ENCODE assay signal across 13 cellular contexts in the genomic region with DNA sequence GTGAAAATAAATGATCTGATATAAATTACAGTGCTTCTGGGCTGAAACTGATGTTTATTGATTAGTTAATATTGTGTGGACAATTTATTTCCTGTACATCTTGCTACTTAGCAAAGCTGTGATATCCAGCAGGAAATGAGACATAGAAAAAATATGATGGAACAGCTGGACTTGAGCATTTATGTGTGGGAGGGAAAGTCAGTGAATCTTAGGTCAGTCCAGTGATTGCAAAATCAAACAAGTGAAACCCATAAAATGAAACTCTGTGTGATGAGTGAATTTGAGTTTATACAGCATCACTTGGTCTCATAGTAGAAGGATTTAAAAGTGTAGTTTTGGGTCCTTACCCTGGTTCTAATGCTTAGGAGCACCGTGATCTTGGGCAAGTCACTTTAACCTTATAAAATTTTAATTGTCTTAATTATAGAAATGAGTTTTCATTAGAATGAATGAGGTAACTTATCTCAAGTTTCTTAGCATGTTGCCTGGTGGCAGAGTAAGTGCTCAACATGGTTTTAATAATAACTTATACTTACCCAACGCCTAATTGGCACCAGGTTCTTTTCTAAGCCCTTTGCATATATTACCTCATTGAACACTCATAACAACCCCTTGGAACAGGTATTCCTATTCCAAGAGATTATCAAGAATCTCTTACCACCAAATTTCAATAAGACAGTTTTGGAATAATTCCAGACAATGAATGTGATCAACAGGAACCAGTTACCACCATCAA.
DNase-seq lines count a peak whose midpoint lies in the region; ATAC-seq and TF ChIP-seq lines count a peak whose summit lies in the region.
"Had no signal": no experiment of that assay in that cellular context is flagged by ENCODE, and none has a peak within 500 bp of the region (broad histone marks: within the 10 kb centered on the region; RNA-seq: fewer than 3 reads in every experiment).

No MANE protein-coding gene starts in this region.

- H3K4me1 Mint-ChIP-seq in natural killer cell: no peaks in the 10 kb centered on the region
- H3K4me1 Mint-ChIP-seq: CD4-positive, alpha-beta memory T cell had no signal

- no peak overlapping the region for H3K4me3 Mint-ChIP-seq in natural killer cell
- H3K4me3 Mint-ChIP-seq: CD4-positive, alpha-beta memory T cell had no signal

- no peaks in the 10 kb centered on the region for H3K9me3 Mint-ChIP-seq in activated naive CD4-positive, alpha-beta T cell treated with anti-CD3 and anti-CD28 coated beads, Interleukin-2, amount 50 U/mL, for 72 hours
- H3K9me3 Mint-ChIP-seq in natural killer cell: no peaks in the 10 kb centered on the region
- H3K9me3 Mint-ChIP-seq: CD4-positive, alpha-beta memory T cell had no signal

- H3K79me2 ChIP-seq in ACC112 (ENCODE audit: control insufficient read depth, insufficient read depth, low read length, unreplicated experiment): no peaks in the 10 kb centered on the region

- H3K27ac ChIP-seq in ACC112 (ENCODE audit: low read depth, low read length): peak overlapping the region; percentile 77

- peak; percentile 22 for DNase-seq in HPDE6-E6E7 (ENCODE audit: extremely low spot score)
- peak; percentile 96 for DNase-seq in choroid plexus epithelial cell (ENCODE audit: low read depth)
- peak; percentile 74 for DNase-seq in kidney epithelial cell (ENCODE audit: low read depth)
- DNase-seq in activated naive CD4-positive, alpha-beta T cell treated with anti-CD3 and anti-CD28 coated beads, Interleukin-2, amount 50 U/mL, for 72 hours (ENCODE audit: low spot score in 2 of 2): no peak
- no peak for DNase-seq in natural killer cell
- DNase-seq: activated naive CD4-positive, alpha-beta T cell; CD4-positive, alpha-beta memory T cell; NCI-H1436; stimulated activated CD4-positive, alpha-beta T cell treated with anti-CD3 and anti-CD28 coated beads, Interleukin-1b, Interleukin-23, amount 100 ng/mL, for 48 hours had no signal

- peaks cover 50% of the 10 kb centered on the region for H3K4me1 ChIP-seq in ACC112 (ENCODE audit: control insufficient read depth, insufficient read depth, low read length, unreplicated experiment)

- intact Hi-C loops in natural killer cell (cut with micrococcal nuclease): no loop called here

- no peaks in the 10 kb centered on the region for H3K36me3 Mint-ChIP-seq in activated naive CD4-positive, alpha-beta T cell treated with anti-CD3 and anti-CD28 coated beads, Interleukin-2, amount 50 U/mL, for 72 hours
- no peaks in the 10 kb centered on the region for H3K36me3 Mint-ChIP-seq in natural killer cell
- H3K36me3 Mint-ChIP-seq: CD4-positive, alpha-beta memory T cell had no signal

- H3K27ac Mint-ChIP-seq in activated naive CD4-positive, alpha-beta T cell treated with anti-CD3 and anti-CD28 coated beads, Interleukin-2, amount 50 U/mL, for 72 hours: no peak overlapping the region
- no peak overlapping the region for H3K27ac Mint-ChIP-seq in natural killer cell
- H3K27ac Mint-ChIP-seq: CD4-positive, alpha-beta memory T cell had no signal

- H3K27me3 ChIP-seq in ACC112 (ENCODE audit: insufficient read depth, low read length): no peaks in the 10 kb centered on the region
- no peaks in the 10 kb centered on the region for H3K27me3 ChIP-seq in kidney epithelial cell (ENCODE audit: control insufficient read depth, insufficient read depth, low read length)

- TF ChIP-seq CTCF in choroid plexus epithelial cell (conservative IDR thresholded peaks at IDR 0.05; ENCODE audit: low read depth, low read length): no peak
- TF ChIP-seq CTCF in kidney epithelial cell (IDR thresholded peaks at IDR 0.05; ENCODE audit: insufficient read depth, low read length, poor library complexity, severe bottlenecking): no peak
- no peak for TF ChIP-seq CTCF in natural killer cell (IDR thresholded peaks at IDR 0.05)

- H3K27me3 Mint-ChIP-seq in natural killer cell (ENCODE audit: low read depth in 2 of 2): no peaks in the 10 kb centered on the region

- H3K36me3 ChIP-seq in ACC112 (ENCODE audit: insufficient read depth, low read length) (no peaks in the 10 kb centered on the region), kidney epithelial cell (ENCODE audit: control insufficient read depth, insufficient read depth, low read length) (no peaks in the 10 kb centered on the region)

- H3K4me3 ChIP-seq in ACC112 (ENCODE audit: low read depth, low read length) (peak overlapping the region; percentile 39), choroid plexus epithelial cell (ENCODE audit: low read depth, low read length) (no peak overlapping the region), kidney epithelial cell (ENCODE audit: low read depth, low read length) (no peak overlapping the region)

- ATAC-seq in GM18517 (IDR thresholded peaks at IDR 0.05; ENCODE audit: unreplicated experiment) (no peak), natural killer cell (no peak), GM21619 (IDR thresholded peaks at IDR 0.05; ENCODE audit: unreplicated experiment) (no peak)
- ATAC-seq in activated naive CD4-positive, alpha-beta T cell treated with anti-CD3 and anti-CD28 coated beads, Interleukin-2, amount 50 U/mL, for 72 hours: no peak
- ATAC-seq: Panc1 had no signal

- peak overlapping the region; percentile 71 for H2AFZ ChIP-seq in ACC112 (ENCODE audit: low read length, unreplicated experiment)

Comparison
In these comparisons a context has a peak if more than half of its experiments do, and no peak if none do; other contexts are left out.
1. DNase-seq: peak in HPDE6-E6E7 (single experiment), choroid plexus epithelial cell (single experiment) and kidney epithelial cell (single experiment); none in activated naive CD4-positive, alpha-beta T cell treated with anti-CD3 and anti-CD28 coated beads, Interleukin-2, amount 50 U/mL, for 72 hours (0 of 2) and natural killer cell (single experiment).